10 cellular contexts compared by ENCODE assay signal in genomic region chr6:87905101-87905517, GRCh38.
DNase-seq lines count a peak whose midpoint lies in the region; ATAC-seq, FAIRE-seq and TF ChIP-seq lines count a peak whose summit lies in the region.
"Had no signal": no experiment of that assay in that cellular context is flagged by ENCODE, and none has a peak within 500 bp of the region (broad histone marks: within the 10 kb centered on the region; RNA-seq: fewer than 3 reads in every experiment).

No MANE protein-coding gene starts in this region.

- DNase-seq in GM10248 (ENCODE audit: extremely low spot score) (peak; percentile 59), HPDE6-E6E7 (ENCODE audit: extremely low spot score) (peak; percentile 25), NCI-H510A (lab: John Stamatoyannopoulos, UW) (no peak), MV-4-11 (lab: John Stamatoyannopoulos, UW) (no peak), transverse colon (no peak), pancreas (no peak)
- DNase-seq: stimulated activated CD4-positive, alpha-beta T cell treated with anti-CD3 and anti-CD28 coated beads, Interleukin-4, amount 100 ng/mL, for 24 hours had no signal

- intact Hi-C loops in transverse colon (cut with DNase I; ENCODE audit: low total_unique reads) (no loop called here), pancreas (cut with DNase I) (no loop called here)

- H3K27ac ChIP-seq in transverse colon, result no peak overlapping the region
- H3K27ac ChIP-seq in pancreas, result no peak overlapping the region

- 72 to 75% methylated on average over 2 of the region's 2 CpGs for WGBS in transverse colon (ENCODE audit: low coverage in 1 of 2), 2 donors
- WGBS in pancreas, 2 donors, result 47 to 50% methylated on average over 2 of the region's 2 CpGs

- H3K4me3 ChIP-seq in transverse colon, result no peak overlapping the region
- H3K4me3 ChIP-seq in pancreas, result no peak overlapping the region

- CTCF ChIA-PET in GM10248 (lab: Yijun Ruan, JAX), result interaction anchor here (1.0 to 3.0 kb wide), 7 partner anchors 8 to 26 kb away, joined by 3 to 10 read pairs (median 5); no protein-coding TSS in a partner anchor

- in situ Hi-C loops in transverse colon (cut with MboI; ENCODE audit: low pct_ligation_motif_present in 1 of 4, low pct_unique_long_range_greater_than_20kb in 1 of 4, low sequenced_read_pairs in 3 of 4), result no loop called here

- no peak for FAIRE-seq in pancreas (lab: Jason Lieb, UNC)

- H3K9me3 ChIP-seq in transverse colon, result no peaks in the 10 kb centered on the region
- no peaks in the 10 kb centered on the region for H3K9me3 ChIP-seq in pancreas

- no peak for TF ChIP-seq EP300 in transverse colon (IDR thresholded peaks at IDR 0.05; ENCODE audit: low read depth)

- no peak for TF ChIP-seq CTCF in GM10248 (IDR thresholded peaks at IDR 0.05; ENCODE audit: control extremely low read depth, extremely low read depth, low read depth, missing control alignments)
- no peak for TF ChIP-seq CTCF in transverse colon (IDR thresholded peaks at IDR 0.05)
- TF ChIP-seq CTCF in pancreas (IDR thresholded peaks at IDR 0.05), result no peak

- H3K27me3 ChIP-seq in transverse colon, result no peaks in the 10 kb centered on the region
- no peaks in the 10 kb centered on the region for H3K27me3 ChIP-seq in pancreas

- TF ChIP-seq POLR2A in transverse colon (IDR thresholded peaks at IDR 0.05), result no peak

- no peaks in the 10 kb centered on the region for H3K36me3 ChIP-seq in transverse colon
- no peaks in the 10 kb centered on the region for H3K36me3 ChIP-seq in pancreas

- no peaks in the 10 kb centered on the region for H3K4me1 ChIP-seq in transverse colon
- no peaks in the 10 kb centered on the region for H3K4me1 ChIP-seq in pancreas

- POLR2A ChIA-PET in GM10248 (lab: Yijun Ruan, JAX), result interaction anchor here (0.7 to 1.8 kb wide), 2 partner anchors 15 to 207 kb away, joined by 4 read pairs; no protein-coding TSS in a partner anchor

- ATAC-seq in GM19372 (IDR thresholded peaks at IDR 0.05; ENCODE audit: low read depth, unreplicated experiment), result peak; percentile 84
- peak; percentile 85 for ATAC-seq in HG02870 (IDR thresholded peaks at IDR 0.05; ENCODE audit: unreplicated experiment)
- ATAC-seq in pancreas, result no peak
- ATAC-seq: natural killer cell treated with Interleukin-12 subunit alpha and Interleukin-12 subunit beta and Interleukin-15 and Interleukin-18, amount 100 ng/mL, for 72 hours had no signal

Comparison
In these comparisons a context has a peak if more than half of its experiments do, and no peak if none do; other contexts are left out.
1. DNase-seq: peak in GM10248 (single experiment) and HPDE6-E6E7 (single experiment); none in NCI-H510A (single experiment), MV-4-11 (single experiment), transverse colon (single experiment) and pancreas (0 of 6).
2. ATAC-seq: peak in GM19372 (single experiment) and HG02870 (single experiment); none in pancreas (0 of 4).